11 cellular contexts compared by ENCODE assay signal in the genomic region with DNA sequence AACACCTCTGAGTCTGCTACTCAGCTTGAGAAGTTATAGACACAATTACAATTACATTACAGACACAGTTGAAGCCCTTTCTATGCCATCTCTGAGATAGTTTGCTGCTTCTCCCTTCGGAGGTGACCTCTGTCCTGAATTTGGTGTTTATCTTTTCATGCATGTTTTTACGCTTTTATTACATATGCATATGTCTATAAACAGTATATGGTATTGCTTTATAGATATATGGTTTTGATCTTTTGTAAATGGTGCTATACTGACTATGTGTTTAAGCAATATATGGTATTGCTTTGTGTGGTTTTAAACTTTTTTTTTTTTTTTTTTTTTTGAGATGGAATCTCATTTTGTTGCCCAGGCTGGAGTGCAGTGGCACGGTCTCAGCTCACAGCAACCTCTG. TPM values are rescaled to one million over a fixed set of nuclear protein-coding genes. Genes with fewer than 3 reads are reported as not detected.
DNase-seq lines count a peak whose midpoint lies in the region; ATAC-seq and TF ChIP-seq lines count a peak whose summit lies in the region.
"Had no signal": no experiment of that assay in that cellular context is flagged by ENCODE, and none has a peak within 500 bp of the region (broad histone marks: within the 10 kb centered on the region; RNA-seq: fewer than 3 reads in every experiment).

No MANE protein-coding gene starts in this region.

- H3K27ac ChIP-seq in CD4-positive, CD25-positive, alpha-beta regulatory T cell (ENCODE audit: insufficient read depth, low read length, poor library complexity, severe bottlenecking) = peak overlapping the region; percentile 29
- H3K27ac ChIP-seq in HUES6 (ENCODE audit: low read depth, low read length) (peak overlapping the region; percentile 32), neutrophil (peak overlapping the region; percentile 35)

- peak overlapping the region in 1 of 3 donors; percentile 90 for H3K27ac Mint-ChIP-seq in CD4-positive, CD25-positive, alpha-beta regulatory T cell
- H3K27ac Mint-ChIP-seq in effector memory CD8-positive, alpha-beta T cell = peak overlapping the region; percentile 65 to 89

- no peaks in the 10 kb centered on the region for H3K9me3 ChIP-seq in CD4-positive, CD25-positive, alpha-beta regulatory T cell (ENCODE audit: control insufficient read depth in 2 of 2, low read length in 2 of 2)
- no peaks in the 10 kb centered on the region for H3K9me3 ChIP-seq in HUES6 (ENCODE audit: control insufficient read depth, insufficient read depth, low read depth, low read length)
- no peaks in the 10 kb centered on the region for H3K9me3 ChIP-seq in neutrophil
- H3K9me3 ChIP-seq: upper lobe of left lung had no signal

- H3K9ac ChIP-seq in HUES6 (ENCODE audit: low read length) = peak overlapping the region; percentile 17

- ATAC-seq in CD4-positive, CD25-positive, alpha-beta regulatory T cell (ENCODE audit: low read depth in 2 of 2) = no peak
- ATAC-seq in effector memory CD8-positive, alpha-beta T cell (replicated peaks) = no peak
- ATAC-seq in left lobe of liver = no peak

- peak overlapping the region in 1 of 4 donors; percentile 13 for H3K4me3 Mint-ChIP-seq in CD4-positive, CD25-positive, alpha-beta regulatory T cell
- no peak overlapping the region for H3K4me3 Mint-ChIP-seq in effector memory CD8-positive, alpha-beta T cell

- H3K4me3 ChIP-seq in CD4-positive, CD25-positive, alpha-beta regulatory T cell (ENCODE audit: low read depth, low read length) = no peak overlapping the region
- H3K4me3 ChIP-seq in HUES6 (ENCODE audit: low read depth, low read length) = peak overlapping the region; percentile 12; the same call in 1 of the 2 replicates
- no peak overlapping the region for H3K4me3 ChIP-seq in neutrophil (ENCODE audit: low read depth in 1 of 2, low read length in 1 of 2)
- H3K4me3 ChIP-seq: upper lobe of left lung had no signal

- no peaks in the 10 kb centered on the region for H3K27me3 Mint-ChIP-seq in CD4-positive, CD25-positive, alpha-beta regulatory T cell
- no peaks in the 10 kb centered on the region for H3K27me3 Mint-ChIP-seq in effector memory CD8-positive, alpha-beta T cell

- no peak for DNase-seq in CD4-positive, CD25-positive, alpha-beta regulatory T cell
- no peak for DNase-seq in effector memory CD8-positive, alpha-beta T cell
- no peak for DNase-seq in central memory CD4-positive, alpha-beta T cell
- DNase-seq in NCI-H226 = no peak
- no peak for DNase-seq in left lobe of liver (ENCODE audit: low spot score)
- DNase-seq: activated CD4-positive, CD25-positive, alpha-beta regulatory T cell; midbrain; NCI-H345; upper lobe of left lung had no signal

- no peak for TF ChIP-seq CTCF in neutrophil (IDR thresholded peaks at IDR 0.05)

- H3K36me3 Mint-ChIP-seq in CD4-positive, CD25-positive, alpha-beta regulatory T cell = peaks cover 5% of the 10 kb centered on the region
- peaks cover 21% of the 10 kb centered on the region for H3K36me3 Mint-ChIP-seq in effector memory CD8-positive, alpha-beta T cell (ENCODE audit: insufficient read depth)

- H3K27me3 ChIP-seq in CD4-positive, CD25-positive, alpha-beta regulatory T cell (ENCODE audit: control insufficient read depth, insufficient read depth, low read length) = no peaks in the 10 kb centered on the region
- H3K27me3 ChIP-seq in HUES6 (ENCODE audit: control insufficient read depth, insufficient read depth, low read length) (no peaks in the 10 kb centered on the region), neutrophil (no peaks in the 10 kb centered on the region)
- H3K27me3 ChIP-seq: upper lobe of left lung had no signal

- no peaks in the 10 kb centered on the region for H3K9me3 Mint-ChIP-seq in CD4-positive, CD25-positive, alpha-beta regulatory T cell
- no peaks in the 10 kb centered on the region for H3K9me3 Mint-ChIP-seq in effector memory CD8-positive, alpha-beta T cell

- peaks cover 37% of the 10 kb centered on the region for H3K4me1 ChIP-seq in CD4-positive, CD25-positive, alpha-beta regulatory T cell (ENCODE audit: control insufficient read depth, insufficient read depth, low read length, poor library complexity, severe bottlenecking)
- H3K4me1 ChIP-seq in HUES6 (ENCODE audit: control insufficient read depth, insufficient read depth, low read length) (peaks cover 75% of the 10 kb centered on the region), neutrophil (ENCODE audit: control insufficient read depth in 1 of 2, insufficient read depth in 1 of 2, low read depth in 1 of 2, low read length in 1 of 2) (peaks cover 45 to 47% of the 10 kb centered on the region in 2 experiments)

- peaks cover 36 to 92% (median 48%) of the 10 kb centered on the region in 4 donors for H3K4me1 Mint-ChIP-seq in CD4-positive, CD25-positive, alpha-beta regulatory T cell
- peaks cover 32 to 48% of the 10 kb centered on the region in 2 donors for H3K4me1 Mint-ChIP-seq in effector memory CD8-positive, alpha-beta T cell (ENCODE audit: low read depth in 2 of 2)

- H3K36me3 ChIP-seq in CD4-positive, CD25-positive, alpha-beta regulatory T cell (ENCODE audit: control insufficient read depth, insufficient read depth, low read length) = peaks cover 13% of the 10 kb centered on the region
- peaks cover 11% of the 10 kb centered on the region; the same call in 1 of the 2 replicates for H3K36me3 ChIP-seq in HUES6 (ENCODE audit: control insufficient read depth, insufficient read depth, low read length)
- no peaks in the 10 kb centered on the region for H3K36me3 ChIP-seq in neutrophil

RNA-seq across cellular contexts. Expression of gene HK1, which starts 48.4 kb away (rescaled TPM):
- total RNA-seq in CD4-positive, CD25-positive, alpha-beta regulatory T cell = 86.4 TPM
- polyA plus RNA-seq in CD4-positive, CD25-positive, alpha-beta regulatory T cell = 100 to 1,000 TPM in 3 of 4 donors, 10 to 100 TPM in 1; 95.6 to 115 (median 106) TPM
- 6.8 TPM for total RNA-seq in left lobe of liver

Comparison
In these comparisons a context has a peak if more than half of its experiments do, and no peak if none do; other contexts are left out.
1. RNA of gene HK1, which starts 48.4 kb away (total RNA-seq): 86.4 TPM in CD4-positive, CD25-positive, alpha-beta regulatory T cell (single experiment); 6.8 TPM in left lobe of liver (single experiment); every median in the first group is over 10 times any median in the second.
2. Peak in every context shown above with its lines, with median percentiles within 50 percentile points of each other: H3K27ac ChIP-seq.